38 cellular contexts compared by ENCODE assay signal in genomic region chr6:40539853-40540252, GRCh38. TPM values are rescaled to one million over a fixed set of nuclear protein-coding genes. Genes with fewer than 3 reads are reported as not detected.
"Had no signal": no experiment of that assay in that cellular context is flagged by ENCODE, and none has a peak within 500 bp of the region (broad histone marks: within the 10 kb centered on the region; RNA-seq: fewer than 3 reads in every experiment).

No MANE protein-coding gene starts in this region.

- H3K27me3 ChIP-seq: MG63 had no signal

- DNase-seq: Karpas-422, Kasumi-1, MG63, MM.1S, MV-4-11, NCI-H1048, NCI-H1092, NCI-H1092 treated with DMSO at 0.1 percent for 48 hours, NCI-H1105, NCI-H1105 treated with DMSO at 0.1 percent for 48 hours, NCI-H1417, NCI-H1417 treated with DMSO at 0.1 percent for 48 hours, NCI-H1436, NCI-H1436 treated with DMSO at 0.1 percent for 48 hours, NCI-H146, NCI-H1694, NCI-H1694 treated with DMSO at 0.1 percent for 48 hours, NCI-H187, NCI-H187 treated with DMSO at 0.1 percent for 48 hours, NCI-H1930, NCI-H2029, NCI-H2029 treated with DMSO at 0.1 percent for 48 hours, NCI-H2081, NCI-H2081 treated with DMSO at 0.1 percent for 48 hours, NCI-H2107, NCI-H2171, NCI-H2171 treated with DMSO at 0.1 percent for 48 hours, NCI-H2227 treated with DMSO at 0.1 percent for 48 hours, NCI-H226, NCI-H345, NCI-H446, NCI-H446 treated with DMSO at 0.1 percent for 48 hours, NCI-H510A, NCI-H510A treated with DMSO at 0.1 percent for 48 hours had no signal

- H3K9me3 ChIP-seq: MG63 had no signal

- H3K4me3 ChIP-seq: MG63 had no signal

- H3K36me3 ChIP-seq: MG63 had no signal

RNA-seq across cellular contexts. Expression of gene LRFN2, which starts 47.3 kb away (rescaled TPM):
- total RNA-seq: LHCN-M2, M059J, MCF 10A, NCI-H460 had no signal
